Comparison of ENCODE assay signal across 9 cellular contexts in genomic region chr6:170152989-170153388, GRCh38.
DNase-seq lines count a peak whose midpoint lies in the region; ATAC-seq and TF ChIP-seq lines count a peak whose summit lies in the region.
"Had no signal": no experiment of that assay in that cellular context is flagged by ENCODE, and none has a peak within 500 bp of the region (broad histone marks: within the 10 kb centered on the region; RNA-seq: fewer than 3 reads in every experiment).

No MANE protein-coding gene starts in this region.

- H3K27me3 ChIP-seq in colonic mucosa: no peaks in the 10 kb centered on the region

- no peaks in the 10 kb centered on the region for H3K9me3 ChIP-seq in colonic mucosa
- H3K9me3 ChIP-seq: thoracic aorta had no signal

- TF ChIP-seq CTCF in colonic mucosa (IDR thresholded peaks at IDR 0.05): no peak

- H3K27ac ChIP-seq in colonic mucosa: no peak overlapping the region
- H3K27ac ChIP-seq: thoracic aorta had no signal

- no peak for ATAC-seq in HG02759 (IDR thresholded peaks at IDR 0.05; ENCODE audit: unreplicated experiment)

- H3K4me1 ChIP-seq in colonic mucosa: peaks cover 6% of the 10 kb centered on the region

- H3K36me3 ChIP-seq in colonic mucosa: no peaks in the 10 kb centered on the region
- H3K36me3 ChIP-seq: thoracic aorta had no signal

- H3K4me3 ChIP-seq in colonic mucosa: no peak overlapping the region
- H3K4me3 ChIP-seq: thoracic aorta had no signal

- intact Hi-C loops in colonic mucosa (cut with DNase I): no loop called here

- DNase-seq in Daoy (ENCODE audit: low read depth): peak; percentile 79
- peak; percentile 33 for DNase-seq in NCI-H2081 treated with DMSO at 0.1 percent for 48 hours (lab: John Stamatoyannopoulos, UW)
- DNase-seq in colonic mucosa: peak; percentile 36
- DNase-seq in myocyte (ENCODE audit: low read depth): peak; percentile 62
- no peak for DNase-seq in EL
- DNase-seq in hepatic stellate cell (ENCODE audit: low spot score): no peak
- DNase-seq in UCSD-AML1 (lab: John Stamatoyannopoulos, UW; ENCODE audit: unreplicated experiment): no peak

- no peak overlapping the region for H3K9ac ChIP-seq in colonic mucosa (ENCODE audit: low read depth in 2 of 2, low read length in 2 of 2)

Comparison
In these comparisons a context has a peak if more than half of its experiments do, and no peak if none do; other contexts are left out.
1. DNase-seq: peak in Daoy (single experiment), NCI-H2081 treated with DMSO at 0.1 percent for 48 hours (single experiment), colonic mucosa (single experiment) and myocyte (single experiment); none in EL (single experiment), hepatic stellate cell (single experiment) and UCSD-AML1 (single experiment).